27 cellular contexts compared by ENCODE assay signal in genomic region chr6:138535728-138536454, GRCh38. TPM values are rescaled to one million over a fixed set of nuclear protein-coding genes. Genes with fewer than 3 reads are reported as not detected.
DNase-seq lines count a peak whose midpoint lies in the region; ATAC-seq and TF ChIP-seq lines count a peak whose summit lies in the region.
"Had no signal": no experiment of that assay in that cellular context is flagged by ENCODE, and none has a peak within 500 bp of the region (broad histone marks: within the 10 kb centered on the region; RNA-seq: fewer than 3 reads in every experiment).

No MANE protein-coding gene starts in this region.

- peaks cover 43% of the 10 kb centered on the region for H3K4me1 Mint-ChIP-seq in GM23338
- H3K4me1 Mint-ChIP-seq: activated naive CD4-positive, alpha-beta T cell treated with anti-CD3 and anti-CD28 coated beads, Interleukin-2, amount 10 ng/mL, durations not matched to agents 7 days and 5 days had no signal

- H3K79me1 ChIP-seq in mesendoderm (ENCODE audit: low read length) = peaks cover 12% of the 10 kb centered on the region

- H2AK5ac ChIP-seq in mesendoderm (ENCODE audit: low read length) = no peak overlapping the region

- no peak overlapping the region for H3K9ac ChIP-seq in colonic mucosa (ENCODE audit: low read depth in 2 of 2, low read length in 2 of 2)
- H3K9ac ChIP-seq in mesendoderm (ENCODE audit: low read length) = no peak overlapping the region

- H3K4ac ChIP-seq in mesendoderm (ENCODE audit: low read depth, low read length) = no peak overlapping the region

- no peaks in the 10 kb centered on the region for H3K36me3 Mint-ChIP-seq in GM23338 (ENCODE audit: low read depth)
- H3K36me3 Mint-ChIP-seq: activated naive CD4-positive, alpha-beta T cell treated with anti-CD3 and anti-CD28 coated beads, Interleukin-2, amount 10 ng/mL, durations not matched to agents 7 days and 5 days; natural killer cell treated with Interleukin-12 subunit alpha and Interleukin-12 subunit beta and Interleukin-15 and Interleukin-18, amount 100 ng/mL, for 72 hours; stimulated activated naive B cell treated with anti-CD40 and anti-IgM and Interleukin-4, amounts not matched to agents 10 μg/mL and 1 μg/mL and 100 μg/mL, for 72 hours had no signal

- no peaks in the 10 kb centered on the region for H4K20me1 ChIP-seq in GM23338 (replicated peaks; ENCODE audit: insufficient read depth)

- no peak for TF ChIP-seq CTCF in GM23338 (conservative IDR thresholded peaks at IDR 0.05; ENCODE audit: low read depth in 2 of 2)
- no peak for TF ChIP-seq CTCF in colonic mucosa (IDR thresholded peaks at IDR 0.05)

- peaks cover 2% of the 10 kb centered on the region for H3K27me3 Mint-ChIP-seq in GM23338 (ENCODE audit: insufficient read depth, low read depth, poor library complexity)
- H3K27me3 Mint-ChIP-seq: stimulated activated naive B cell treated with anti-CD40 and anti-IgM and Interleukin-4, amounts not matched to agents 10 μg/mL and 1 μg/mL and 100 μg/mL, for 72 hours had no signal

- no peaks in the 10 kb centered on the region for H3K9me2 ChIP-seq in GM23338 (ENCODE audit: insufficient read depth)

- H3K79me2 ChIP-seq in GM23338 (replicated peaks; ENCODE audit: insufficient read depth) (peaks cover 15% of the 10 kb centered on the region; the same call in 1 of the 2 replicates), mesendoderm (ENCODE audit: control insufficient read depth, insufficient read depth, low read length) (peaks cover 14% of the 10 kb centered on the region)

- H3K9me3 Mint-ChIP-seq in GM23338 = no peaks in the 10 kb centered on the region
- H3K9me3 Mint-ChIP-seq: activated naive CD4-positive, alpha-beta T cell treated with anti-CD3 and anti-CD28 coated beads, Interleukin-2, amount 10 ng/mL, durations not matched to agents 7 days and 5 days; activated T-helper 1 cell treated with anti-CD3 and anti-CD28 coated beads, Interleukin-12 subunit alpha, Interleukin-12 subunit beta, Interleukin-2, Interleukin-4 antibody, amounts not matched to agents 30 ng/mL and 10 ng/mL and 1 ng/mL, durations not matched to agents 14 hours and 24 hours and 36 hours; effector memory CD8-positive, alpha-beta T cell; natural killer cell treated with Interleukin-12 subunit alpha and Interleukin-12 subunit beta and Interleukin-15 and Interleukin-18, amount 100 ng/mL, for 72 hours; stimulated activated naive B cell treated with anti-CD40 and anti-IgM and Interleukin-4, amounts not matched to agents 10 μg/mL and 1 μg/mL and 100 μg/mL, for 72 hours had no signal

- no peak overlapping the region for H3K27ac ChIP-seq in GM23338 (ENCODE audit: low read depth)
- H3K27ac ChIP-seq in colonic mucosa = peak overlapping the region; percentile 4
- no peak overlapping the region for H3K27ac ChIP-seq in mesendoderm (ENCODE audit: low read depth, low read length)
- H3K27ac ChIP-seq: esophagus squamous epithelium, SJCRH30, suprapubic skin had no signal

- no peak overlapping the region for H2AFZ ChIP-seq in GM23338

- ATAC-seq in GM23338 (no peak), HG03442 (IDR thresholded peaks at IDR 0.05; ENCODE audit: unreplicated experiment) (no peak), HG03432 (IDR thresholded peaks at IDR 0.05; ENCODE audit: unreplicated experiment) (no peak)
- ATAC-seq: effector memory CD8-positive, alpha-beta T cell; K562; natural killer cell treated with Interleukin-12 subunit alpha and Interleukin-12 subunit beta and Interleukin-15 and Interleukin-18, amount 100 ng/mL, for 72 hours; stimulated activated naive B cell treated with anti-CD40 and anti-IgM and Interleukin-4, amounts not matched to agents 10 μg/mL and 1 μg/mL and 100 μg/mL, for 72 hours had no signal

- DNase-seq in GM23338 (ENCODE audit: low spot score) (no peak), MV-4-11 (lab: John Stamatoyannopoulos, UW) (peak; percentile 58), colonic mucosa (no peak), mesendoderm (peak; percentile 44), SW 1271 (lab: John Stamatoyannopoulos, UW) (no peak), hepatic stellate cell (ENCODE audit: low spot score) (no peak)
- DNase-seq: activated CD4-positive, alpha-beta T cell treated with anti-CD3 and anti-CD28 coated beads, Interleukin-2, amount 50 U/mL, for 48 hours; activated CD4-positive, CD25-positive, alpha-beta regulatory T cell; activated naive CD4-positive, alpha-beta T cell treated with anti-CD3 and anti-CD28 coated beads, Interleukin-2, amount 10 ng/mL, durations not matched to agents 7 days and 5 days; effector memory CD8-positive, alpha-beta T cell; esophagus squamous epithelium; foreskin melanocyte; NCI-H1436; NCI-H2081 treated with DMSO at 0.1 percent for 48 hours; NCI-H345; sigmoid colon; SJCRH30; stimulated activated CD4-positive, alpha-beta T cell treated with anti-CD3 and anti-CD28 coated beads, Interleukin-15, amount 100 ng/mL, for 24 hours; stimulated activated naive B cell treated with anti-CD40 and anti-IgM and Interleukin-4, amounts not matched to agents 10 μg/mL and 1 μg/mL and 100 μg/mL, for 72 hours; T-helper 1 cell had no signal

- H2BK5ac ChIP-seq in mesendoderm (ENCODE audit: low read length) = no peak overlapping the region

- no peak overlapping the region for H2BK15ac ChIP-seq in mesendoderm (replicated peaks; ENCODE audit: low read depth)

- intact Hi-C loops in colonic mucosa (cut with DNase I) = no loop called here

- no CpG with 5 or more reads among the region's 6 CpGs for WGBS in mesendoderm (ENCODE audit: extremely low coverage, insufficient coverage, low lambda C conversion rate)

- no peaks in the 10 kb centered on the region for H3F3A ChIP-seq in GM23338 (replicated peaks; ENCODE audit: low read depth)

- no peaks in the 10 kb centered on the region for H3K9me3 ChIP-seq in colonic mucosa
- H3K9me3 ChIP-seq: esophagus squamous epithelium, sigmoid colon, SJCRH30, suprapubic skin had no signal

- peak overlapping the region; percentile 6 for H3K56ac ChIP-seq in mesendoderm (ENCODE audit: low read length)

- no peak overlapping the region for H4K8ac ChIP-seq in mesendoderm (ENCODE audit: low read depth, low read length)

- no peak overlapping the region for H4K5ac ChIP-seq in mesendoderm (ENCODE audit: low read length)

- no peak overlapping the region for H3K23ac ChIP-seq in mesendoderm (ENCODE audit: low read length)

- no peaks in the 10 kb centered on the region for H3K27me3 ChIP-seq in GM23338 (ENCODE audit: insufficient read depth)
- no peaks in the 10 kb centered on the region for H3K27me3 ChIP-seq in colonic mucosa
- no peaks in the 10 kb centered on the region for H3K27me3 ChIP-seq in mesendoderm (ENCODE audit: insufficient read depth, low read length, poor library complexity)
- H3K27me3 ChIP-seq: esophagus squamous epithelium, sigmoid colon, SJCRH30, suprapubic skin had no signal

- H3K27ac Mint-ChIP-seq in GM23338 = peak overlapping the region; percentile 43; the same call in 1 of the 2 replicates
- H3K27ac Mint-ChIP-seq: activated naive CD4-positive, alpha-beta T cell treated with anti-CD3 and anti-CD28 coated beads, Interleukin-2, amount 10 ng/mL, durations not matched to agents 7 days and 5 days; activated T-helper 1 cell treated with anti-CD3 and anti-CD28 coated beads, Interleukin-12 subunit alpha, Interleukin-12 subunit beta, Interleukin-2, Interleukin-4 antibody, amounts not matched to agents 30 ng/mL and 10 ng/mL and 1 ng/mL, durations not matched to agents 14 hours and 24 hours and 36 hours; effector memory CD8-positive, alpha-beta T cell; natural killer cell treated with Interleukin-12 subunit alpha and Interleukin-12 subunit beta and Interleukin-15 and Interleukin-18, amount 100 ng/mL, for 72 hours; stimulated activated naive B cell treated with anti-CD40 and anti-IgM and Interleukin-4, amounts not matched to agents 10 μg/mL and 1 μg/mL and 100 μg/mL, for 72 hours had no signal

- H3K4me1 ChIP-seq in GM23338 (ENCODE audit: insufficient read depth) (peaks cover 31% of the 10 kb centered on the region), colonic mucosa (no peaks in the 10 kb centered on the region), mesendoderm (ENCODE audit: control insufficient read depth, low read depth, low read length) (peaks cover 10% of the 10 kb centered on the region)

- H3K18ac ChIP-seq in mesendoderm (ENCODE audit: low read length) = peak overlapping the region; percentile 11

- no peak overlapping the region for H3K4me3 Mint-ChIP-seq in GM23338
- H3K4me3 Mint-ChIP-seq: activated naive CD4-positive, alpha-beta T cell treated with anti-CD3 and anti-CD28 coated beads, Interleukin-2, amount 10 ng/mL, durations not matched to agents 7 days and 5 days; activated T-helper 1 cell treated with anti-CD3 and anti-CD28 coated beads, Interleukin-12 subunit alpha, Interleukin-12 subunit beta, Interleukin-2, Interleukin-4 antibody, amounts not matched to agents 30 ng/mL and 10 ng/mL and 1 ng/mL, durations not matched to agents 14 hours and 24 hours and 36 hours; effector memory CD8-positive, alpha-beta T cell; natural killer cell treated with Interleukin-12 subunit alpha and Interleukin-12 subunit beta and Interleukin-15 and Interleukin-18, amount 100 ng/mL, for 72 hours; stimulated activated naive B cell treated with anti-CD40 and anti-IgM and Interleukin-4, amounts not matched to agents 10 μg/mL and 1 μg/mL and 100 μg/mL, for 72 hours had no signal

- H2BK120ac ChIP-seq in mesendoderm (ENCODE audit: low read depth, low read length) = no peak overlapping the region

- H3K36me3 ChIP-seq in GM23338 (ENCODE audit: insufficient read depth) (no peaks in the 10 kb centered on the region), colonic mucosa (no peaks in the 10 kb centered on the region), mesendoderm (ENCODE audit: control insufficient read depth, insufficient read depth, low read length) (no peaks in the 10 kb centered on the region)
- H3K36me3 ChIP-seq: esophagus squamous epithelium, sigmoid colon, SJCRH30, suprapubic skin had no signal

- no peak overlapping the region for H3K4me2 ChIP-seq in GM23338
- no peak overlapping the region for H3K4me2 ChIP-seq in mesendoderm (ENCODE audit: low read length)

- no peak overlapping the region for H3K4me3 ChIP-seq in GM23338
- no peak overlapping the region for H3K4me3 ChIP-seq in colonic mucosa
- no peak overlapping the region for H3K4me3 ChIP-seq in mesendoderm (ENCODE audit: low read length)
- H3K4me3 ChIP-seq: coronary artery, esophagus squamous epithelium, K562, sigmoid colon, SJCRH30, suprapubic skin had no signal

RNA-seq across cellular contexts. Expression of gene NHSL1, which starts 36.6 kb away (rescaled TPM):
- 21.2 and 24.5 TPM in 2 replicates for total RNA-seq in GM23338 (2014; rRNA removed; shearing (Covaris generic))
- polyA plus RNA-seq in GM23338 (2016; fragmentation: Nextera tagmentation; extraction: Ambion mirVana) = 10.5 and 11.2 TPM in 2 replicates
- 10 to 100 TPM; 82.8 to 94.8 TPM for total RNA-seq in colonic mucosa
- 23.1 TPM for polyA plus RNA-seq in mesendoderm (2013, experiment 1 of 2)
- 23.1 TPM for polyA plus RNA-seq in mesendoderm (2013, experiment 2 of 2)

Comparison
In these comparisons a context has a peak if more than half of its experiments do, and no peak if none do; other contexts are left out.
1. DNase-seq: peak in MV-4-11 (single experiment) and mesendoderm (single experiment); none in GM23338 (single experiment), colonic mucosa (single experiment), SW 1271 (0 of 2) and hepatic stellate cell (single experiment).